8 cellular contexts compared by ENCODE assay signal in the genomic region with DNA sequence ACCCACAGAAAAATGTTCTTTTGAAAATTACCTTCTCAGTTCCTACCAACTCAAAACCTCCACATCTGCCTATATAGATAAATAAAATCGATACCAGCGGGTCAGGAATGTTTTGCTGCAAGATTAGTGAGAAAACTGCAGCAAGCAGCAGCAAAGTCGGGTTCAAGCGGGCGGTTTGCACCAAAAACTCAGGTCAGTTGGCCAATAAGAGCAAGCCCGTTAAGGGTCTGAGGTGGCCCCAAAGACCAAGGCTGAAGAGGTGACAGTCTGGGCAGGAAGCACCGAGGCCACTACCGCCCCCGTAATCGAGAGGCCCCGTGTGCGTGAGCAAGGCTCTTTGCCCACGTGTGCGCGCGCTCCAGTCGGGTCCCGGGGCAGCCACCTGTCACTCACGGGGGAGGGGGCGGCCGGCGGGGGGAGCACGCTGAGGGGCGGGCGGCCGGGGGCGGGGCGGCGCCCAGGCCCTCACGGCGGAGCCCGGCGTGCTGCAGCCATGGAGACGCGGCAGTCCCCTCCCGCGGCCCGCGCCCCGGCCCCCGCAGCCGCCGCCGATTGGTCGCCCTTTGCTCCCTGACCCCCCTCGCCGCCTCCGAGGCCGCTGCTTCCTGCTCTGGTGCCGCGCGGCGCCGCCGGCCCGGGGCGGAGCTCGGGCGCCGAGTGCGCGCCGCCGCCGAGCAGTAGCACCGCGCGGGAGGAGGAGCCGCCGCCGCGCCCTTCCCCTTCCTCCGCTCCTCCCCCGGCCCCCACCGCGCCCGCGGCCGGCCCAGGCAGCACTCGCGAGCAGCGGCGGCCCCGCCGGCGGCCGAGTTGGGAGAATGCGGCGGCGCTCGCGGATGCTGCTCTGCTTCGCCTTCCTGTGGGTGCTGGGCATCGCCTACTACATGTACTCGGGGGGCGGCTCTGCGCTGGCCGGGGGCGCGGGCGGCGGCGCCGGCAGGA. TPM values are rescaled to one million over a fixed set of nuclear protein-coding genes. Genes with fewer than 3 reads are reported as not detected.
DNase-seq lines count a peak whose midpoint lies in the region; ATAC-seq, FAIRE-seq and TF ChIP-seq lines count a peak whose summit lies in the region.

A gene (plus strand): TSS at position 773 of the 939 bp plus-strand sequence. CDS start 43 bp downstream, at position 816.

- H3K36me3 ChIP-seq in body of pancreas (replicated peaks in 1 of 2; ENCODE audit: insufficient read depth in 1 of 2, low read depth in 2 of 2) (no peaks in the 10 kb centered on the region), iPS DF 6.9 (ENCODE audit: control insufficient read depth, insufficient read depth, low read length) (no peaks in the 10 kb centered on the region), gastrocnemius medialis (no peaks in the 10 kb centered on the region)

- peak within 1 kb of the TSS; percentile 92 for H3K4me2 ChIP-seq in A549

- POLR2A ChIA-PET in A549 (lab: Yijun Ruan, JAX) = interaction anchor here (0.6 to 1.0 kb wide), 7 partner anchors 12 to 351 kb away, joined by 3 to 7 read pairs (median 5); no protein-coding TSS in a partner anchor

- in situ Hi-C loops in gastrocnemius medialis (cut with MboI; ENCODE audit: low sequenced_read_pairs in 4 of 4) = no loop called here

- H3K27me3 ChIP-seq in body of pancreas (no peaks in the 10 kb centered on the region), iPS DF 6.9 (ENCODE audit: control insufficient read depth, insufficient read depth, low read length) (no peaks in the 10 kb centered on the region; the same call in 1 of the 2 replicates), gastrocnemius medialis (no peaks in the 10 kb centered on the region)

- H3K4me3 ChIP-seq in A549 (peak within 1 kb of the TSS; percentile 92), body of pancreas (peak within 1 kb of the TSS; percentile 39 to 92), iPS DF 6.9 (ENCODE audit: low read length) (peak within 1 kb of the TSS; percentile 59), gastrocnemius medialis (peak within 1 kb of the TSS; percentile 73 to 88 (median 80))

- H3K27ac ChIP-seq in A549 = peak within 1 kb of the TSS; percentile 93 to 98
- peak within 1 kb of the TSS; percentile 89 to 94 (median 92) for H3K27ac ChIP-seq in body of pancreas
- H3K27ac ChIP-seq in iPS DF 6.9 (ENCODE audit: low read length) = no peak within 1 kb of the TSS
- peak within 1 kb of the TSS; percentile 90 to 97 (median 97) for H3K27ac ChIP-seq in gastrocnemius medialis

- TF ChIP-seq CTCF in A549 (IDR thresholded peaks at IDR 0.05) = no peak
- no peak for TF ChIP-seq CTCF in body of pancreas (IDR thresholded peaks at IDR 0.05)
- peak in 1 of 5 experiments; percentile 11 for TF ChIP-seq CTCF in gastrocnemius medialis (IDR thresholded peaks at IDR 0.05 in 4 of 5, conservative IDR thresholded peaks at IDR 0.05 in 1 of 5)

- intact Hi-C loops in body of pancreas (cut with DNase I) = no loop called here
- intact Hi-C loops in gastrocnemius medialis (cut with DNase I; ENCODE audit: low total_unique reads) = loop anchor here (1.0 to 5.0 kb wide), 7 partner anchors 38 to 509 kb away; a partner anchor contains a TSS

- no peak for FAIRE-seq in A549 (lab: Jason Lieb, UNC)

- H3K4me1 ChIP-seq in A549 = peaks cover 32% of the 10 kb centered on the region; the same call in 2 of the 3 replicates
- peaks cover 46% of the 10 kb centered on the region for H3K4me1 ChIP-seq in body of pancreas
- peaks cover 2% of the 10 kb centered on the region; the same call in 1 of the 2 replicates for H3K4me1 ChIP-seq in iPS DF 6.9 (ENCODE audit: control insufficient read depth, insufficient read depth, low read length)
- H3K4me1 ChIP-seq in gastrocnemius medialis = peaks cover 42 to 43% of the 10 kb centered on the region in 2 donors

- TF ChIP-seq POLR2A in A549 (IDR thresholded peaks at IDR 0.05; ENCODE audit: low read length) = peak; percentile 77
- TF ChIP-seq POLR2A in body of pancreas (IDR thresholded peaks at IDR 0.05) = peak; percentile 32 to 87 (median 65)
- TF ChIP-seq POLR2A in gastrocnemius medialis (IDR thresholded peaks at IDR 0.05) = peak; percentile 94 to 96

- TF ChIP-seq EP300 in A549 (IDR thresholded peaks at IDR 0.05) = no peak

- DNase-seq in A549 (ENCODE audit: low read depth in 1 of 2, low spot score in 1 of 2) (peak; percentile 87 to 95), NCI-H2171 (lab: John Stamatoyannopoulos, UW) (peak; percentile 86), UCSD-AML1 (lab: John Stamatoyannopoulos, UW; ENCODE audit: unreplicated experiment) (peak; percentile 92), body of pancreas (peak; percentile 91 to 94 (median 92)), iPS DF 6.9 (ENCODE audit: low read depth, low spot score) (peak; percentile 43), gastrocnemius medialis (peak; percentile 73 to 85)

- ATAC-seq in A549 = peak; percentile 85 to 88
- peak; percentile 86 for ATAC-seq in GM18861 (IDR thresholded peaks at IDR 0.05; ENCODE audit: unreplicated experiment)
- ATAC-seq in HG03066 (IDR thresholded peaks at IDR 0.05; ENCODE audit: low read depth, unreplicated experiment) = peak; percentile 79
- ATAC-seq in body of pancreas = peak; percentile 92
- ATAC-seq in gastrocnemius medialis = peak; percentile 76 to 77

- TF ChIP-seq RAD21 in A549 (conservative IDR thresholded peaks at IDR 0.05 in 1 of 2, IDR thresholded peaks at IDR 0.05 in 1 of 2) = no peak; a peak in 2 of 5 replicates

- WGBS in A549 (ENCODE audit: missing lambda C conversion rate) = 4% methylated on average over 14 of the region's 104 CpGs
- 0 to 1% methylated on average over 7 to 103 of the region's 104 CpGs for WGBS in body of pancreas, 2 donors
- WGBS in iPS DF 6.9 (ENCODE audit: insufficient coverage, insufficient read length) = no CpG with 5 or more reads among the region's 104 CpGs

- CTCF ChIA-PET in A549 (lab: Yijun Ruan, JAX) = interaction anchor here (1.0 kb wide), 1 partner anchor 20 kb away, joined by 3 read pairs; no protein-coding TSS in a partner anchor

- H3K9me3 ChIP-seq in A549 (peaks cover 11% of the 10 kb centered on the region), body of pancreas (no peaks in the 10 kb centered on the region), iPS DF 6.9 (ENCODE audit: control insufficient read depth, insufficient read depth, low read length) (no peaks in the 10 kb centered on the region), gastrocnemius medialis (no peaks in the 10 kb centered on the region)

TF ChIP-seq in A549, 52 proteins besides CTCF, POLR2A, EP300 and RAD21 (continues in another document):
- TF ChIP-seq MYC (IDR thresholded peaks at IDR 0.05; ENCODE audit: borderline replicate concordance, low read length) = no peak
- no peak for TF ChIP-seq JUNB (IDR thresholded peaks at IDR 0.05)
- no peak for TF ChIP-seq CHD2 (IDR thresholded peaks at IDR 0.05; ENCODE audit: low read length, partially characterized antibody)
- peak; percentile 28; the same call in 2 of the 3 replicates for TF ChIP-seq SMC3 (IDR thresholded peaks at IDR 0.05)
- no peak for TF ChIP-seq RFX5 (IDR thresholded peaks at IDR 0.05)
- TF ChIP-seq, protein P1, sequence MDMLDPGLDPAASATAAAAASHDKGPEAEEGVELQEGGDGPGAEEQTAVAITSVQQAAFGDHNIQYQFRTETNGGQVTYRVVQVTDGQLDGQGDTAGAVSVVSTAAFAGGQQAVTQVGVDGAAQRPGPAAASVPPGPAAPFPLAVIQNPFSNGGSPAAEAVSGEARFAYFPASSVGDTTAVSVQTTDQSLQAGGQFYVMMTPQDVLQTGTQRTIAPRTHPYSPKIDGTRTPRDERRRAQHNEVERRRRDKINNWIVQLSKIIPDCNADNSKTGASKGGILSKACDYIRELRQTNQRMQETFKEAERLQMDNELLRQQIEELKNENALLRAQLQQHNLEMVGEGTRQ (IDR thresholded peaks at IDR 0.05) = peak; percentile 43; the same call in 1 of the 2 replicates
- no peak for TF ChIP-seq CBX2 (IDR thresholded peaks at IDR 0.05; ENCODE audit: borderline replicate concordance, low read depth)
- peak; percentile 40 to 71; a peak in 4 of 5 replicates for TF ChIP-seq JUN (IDR thresholded peaks at IDR 0.05)
- TF ChIP-seq HOXA7 (CRISPR knock-in tag; IDR thresholded peaks at IDR 0.05) = no peak
- no peak for TF ChIP-seq FOXS1 (CRISPR knock-in tag; IDR thresholded peaks at IDR 0.05)
- TF ChIP-seq, protein P2, sequence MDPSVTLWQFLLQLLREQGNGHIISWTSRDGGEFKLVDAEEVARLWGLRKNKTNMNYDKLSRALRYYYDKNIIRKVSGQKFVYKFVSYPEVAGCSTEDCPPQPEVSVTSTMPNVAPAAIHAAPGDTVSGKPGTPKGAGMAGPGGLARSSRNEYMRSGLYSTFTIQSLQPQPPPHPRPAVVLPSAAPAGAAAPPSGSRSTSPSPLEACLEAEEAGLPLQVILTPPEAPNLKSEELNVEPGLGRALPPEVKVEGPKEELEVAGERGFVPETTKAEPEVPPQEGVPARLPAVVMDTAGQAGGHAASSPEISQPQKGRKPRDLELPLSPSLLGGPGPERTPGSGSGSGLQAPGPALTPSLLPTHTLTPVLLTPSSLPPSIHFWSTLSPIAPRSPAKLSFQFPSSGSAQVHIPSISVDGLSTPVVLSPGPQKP (IDR thresholded peaks at IDR 0.05; ENCODE audit: low read depth, low read length) = no peak
- TF ChIP-seq RARB (CRISPR knock-in tag; IDR thresholded peaks at IDR 0.05) = no peak
- TF ChIP-seq, protein P3, sequence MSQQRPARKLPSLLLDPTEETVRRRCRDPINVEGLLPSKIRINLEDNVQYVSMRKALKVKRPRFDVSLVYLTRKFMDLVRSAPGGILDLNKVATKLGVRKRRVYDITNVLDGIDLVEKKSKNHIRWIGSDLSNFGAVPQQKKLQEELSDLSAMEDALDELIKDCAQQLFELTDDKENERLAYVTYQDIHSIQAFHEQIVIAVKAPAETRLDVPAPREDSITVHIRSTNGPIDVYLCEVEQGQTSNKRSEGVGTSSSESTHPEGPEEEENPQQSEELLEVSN (IDR thresholded peaks at IDR 0.05; ENCODE audit: borderline replicate concordance, low read depth) = no peak
- no peak for TF ChIP-seq EHF (CRISPR knock-in tag; IDR thresholded peaks at IDR 0.05)
- TF ChIP-seq PHF8 (IDR thresholded peaks at IDR 0.05; ENCODE audit: borderline replicate concordance, low read depth) = peak; percentile 45; the same call in 1 of the 2 replicates
- TF ChIP-seq, protein P4, sequence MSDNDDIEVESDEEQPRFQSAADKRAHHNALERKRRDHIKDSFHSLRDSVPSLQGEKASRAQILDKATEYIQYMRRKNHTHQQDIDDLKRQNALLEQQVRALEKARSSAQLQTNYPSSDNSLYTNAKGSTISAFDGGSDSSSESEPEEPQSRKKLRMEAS (IDR thresholded peaks at IDR 0.05) = peak; percentile 84
- TF ChIP-seq ESRRA (IDR thresholded peaks at IDR 0.05; ENCODE audit: borderline replicate concordance, low read length) = no peak

RNA-seq across cellular contexts. Expression of the gene that starts here (rescaled TPM):
- polyA plus RNA-seq in A549 (2011; rRNA removed) (57.5 and 66.9 TPM in 2 replicates), A549 (2017; fragmentation: RNase III; extraction: RNeasy Plus Mini Kit Qiagen cat#74134 plus additional on column Dnase treatment) (111 to 115 TPM (median 114 TPM) in 3 replicates)
- 83.3 and 105 TPM in 2 replicates for polyA plus RNA-seq in A549 (2012; cell fraction: cytosol; rRNA removed)
- polyA plus RNA-seq in A549 (2012; cell fraction: nucleus; rRNA removed) = 194 and 199 TPM in 2 replicates
- 50.1 and 58.6 TPM in 2 replicates for polyA minus RNA-seq in A549 (2011; rRNA and poly(A)+ RNA removed)
- total RNA-seq in body of pancreas (10 to 100 TPM; 45.9 to 68.6 TPM), gastrocnemius medialis (100 to 1,000 TPM in 1 of 4 donors, 10 to 100 TPM in 3; 73.7 to 106 (median 78.3) TPM)
